In genomic region chr17:76148015-76148326, GRCh38 we compare ENCODE assay signal across 13 cellular contexts. TPM values are rescaled to one million over a fixed set of nuclear protein-coding genes. Genes with fewer than 3 reads are reported as not detected.
DNase-seq lines count a peak whose midpoint lies in the region; ATAC-seq and TF ChIP-seq lines count a peak whose summit lies in the region.
"Had no signal": no experiment of that assay in that cellular context is flagged by ENCODE, and none has a peak within 500 bp of the region (broad histone marks: within the 10 kb centered on the region; RNA-seq: fewer than 3 reads in every experiment).

No MANE protein-coding gene starts in this region.

- no peak overlapping the region for H3K4me3 Mint-ChIP-seq in MCF 10A (ENCODE audit: unreplicated experiment)
- H3K4me3 Mint-ChIP-seq in CD8-positive, alpha-beta memory T cell: no peak overlapping the region
- no peak overlapping the region for H3K4me3 Mint-ChIP-seq in type B pancreatic cell

- dilution Hi-C loops in mammary epithelial cell (cut with HindIII; ENCODE audit: low sequenced_read_pairs): no loop called here

- H3K4me2 ChIP-seq in mammary epithelial cell (ENCODE audit: insufficient read depth, low read depth, low read length): no peak overlapping the region

- H3K27ac Mint-ChIP-seq in MCF 10A (ENCODE audit: low read depth, unreplicated experiment) (no peak overlapping the region), type B pancreatic cell (no peak overlapping the region)
- H3K27ac Mint-ChIP-seq in CD8-positive, alpha-beta memory T cell: peak overlapping the region in 5 of 8 donors; percentile 7 to 98 (median 79)

- H3K36me3 ChIP-seq in mammary epithelial cell (ENCODE audit: insufficient read depth, low read length): no peaks in the 10 kb centered on the region
- no peaks in the 10 kb centered on the region for H3K36me3 ChIP-seq in CD8-positive, alpha-beta memory T cell (ENCODE audit: insufficient read depth, low read length)
- H3K36me3 ChIP-seq: SJCRH30 had no signal

- no peaks in the 10 kb centered on the region for H4K20me1 ChIP-seq in mammary epithelial cell (ENCODE audit: insufficient read depth, low read length)

- intact Hi-C loops in MCF 10A (cut with micrococcal nuclease) (no loop called here), mammary epithelial cell (cut with micrococcal nuclease) (no loop called here)

- no peaks in the 10 kb centered on the region for H3K27me3 ChIP-seq in mammary epithelial cell (ENCODE audit: insufficient read depth, low read length)
- H3K27me3 ChIP-seq in CD8-positive, alpha-beta memory T cell (ENCODE audit: insufficient read depth, low read length, poor library complexity, severe bottlenecking): no peaks in the 10 kb centered on the region
- H3K27me3 ChIP-seq: SJCRH30 had no signal

- H3K27me3 Mint-ChIP-seq in MCF 10A (ENCODE audit: insufficient read depth, unreplicated experiment): no peaks in the 10 kb centered on the region
- no peaks in the 10 kb centered on the region for H3K27me3 Mint-ChIP-seq in CD8-positive, alpha-beta memory T cell
- no peaks in the 10 kb centered on the region for H3K27me3 Mint-ChIP-seq in type B pancreatic cell

- POLR2A ChIA-PET in MCF 10A (lab: Yijun Ruan, JAX): no interaction called here
- POLR2A ChIA-PET in CD8-positive, alpha-beta memory T cell (lab: Charles Lee): no interaction called here

- no peaks in the 10 kb centered on the region for H3K9me3 Mint-ChIP-seq in MCF 10A (ENCODE audit: unreplicated experiment)
- no peaks in the 10 kb centered on the region for H3K9me3 Mint-ChIP-seq in CD8-positive, alpha-beta memory T cell
- H3K9me3 Mint-ChIP-seq in type B pancreatic cell: no peaks in the 10 kb centered on the region

- DNase-seq in MCF 10A (ENCODE audit: unreplicated experiment) (no peak), mammary epithelial cell (no peak), type B pancreatic cell (ENCODE audit: extremely low spot score, unreplicated experiment) (no peak), EL (no peak), Ammon's horn (ENCODE audit: low spot score) (no peak)
- no peak for DNase-seq in CD8-positive, alpha-beta memory T cell
- DNase-seq: KG1, NCI-H1417 treated with DMSO at 0.1 percent for 48 hours, NCI-H187 treated with DMSO at 0.1 percent for 48 hours had no signal

- BruUV-seq in MCF 10A (replicated peaks; lab: Mats Ljungman, UMichigan) (no TSS peak), mammary epithelial cell (replicated peaks; lab: Mats Ljungman, UMichigan) (no TSS peak)

- CTCF ChIA-PET in MCF 10A (lab: Yijun Ruan, JAX): interaction anchor here (0.6 to 4.4 kb wide), 4 partner anchors 34 to 518 kb away, joined by 3 to 18 read pairs (median 4); no protein-coding TSS in a partner anchor
- CTCF ChIA-PET in mammary epithelial cell (lab: Charles Lee; ENCODE audit: low non-redundant PET): no interaction called here
- CTCF ChIA-PET in CD8-positive, alpha-beta memory T cell (lab: Charles Lee): interaction anchor here (1.4 kb wide), 1 partner anchor 32 kb away, joined by 3 read pairs; no protein-coding TSS in a partner anchor

- no peaks in the 10 kb centered on the region for H3K4me1 ChIP-seq in mammary epithelial cell (ENCODE audit: insufficient read depth, low read length)
- peaks cover 64% of the 10 kb centered on the region for H3K4me1 ChIP-seq in CD8-positive, alpha-beta memory T cell (ENCODE audit: insufficient read depth, low read length)

- TF ChIP-seq CTCF in MCF 10A (IDR thresholded peaks at IDR 0.05; ENCODE audit: unreplicated experiment): peak; percentile 14
- no peak for TF ChIP-seq CTCF in mammary epithelial cell (conservative IDR thresholded peaks at IDR 0.05 in 1 of 2, IDR thresholded peaks at IDR 0.05 in 1 of 2; ENCODE audit: extremely low read depth in 1 of 2, insufficient read depth in 1 of 2, low read depth in 1 of 2, low read length in 2 of 2)
- peak; percentile 45 for TF ChIP-seq CTCF in VCaP (conservative IDR thresholded peaks at IDR 0.05)
- peak; percentile 28 for TF ChIP-seq CTCF in type B pancreatic cell (conservative IDR thresholded peaks at IDR 0.05)

- no peak overlapping the region for H3K27ac ChIP-seq in mammary epithelial cell (ENCODE audit: insufficient read depth, low read depth, low read length)
- no peak overlapping the region for H3K27ac ChIP-seq in CD8-positive, alpha-beta memory T cell (ENCODE audit: low read depth, low read length)
- H3K27ac ChIP-seq in VCaP: no peak overlapping the region; the same call in 1 of the 2 replicates
- H3K27ac ChIP-seq: SJCRH30 had no signal

- in situ Hi-C loops in mammary epithelial cell (cut with MboI; ENCODE audit: low sequenced_read_pairs in 2 of 2): no loop called here

- H3K4me1 Mint-ChIP-seq in MCF 10A (ENCODE audit: insufficient read depth, unreplicated experiment) (no peaks in the 10 kb centered on the region), type B pancreatic cell (ENCODE audit: unreplicated experiment) (peaks cover 16% of the 10 kb centered on the region)
- peaks cover 63 to 76% (median 64%) of the 10 kb centered on the region in 3 donors for H3K4me1 Mint-ChIP-seq in CD8-positive, alpha-beta memory T cell

- H3K79me2 ChIP-seq in mammary epithelial cell (ENCODE audit: insufficient read depth, low read length): no peaks in the 10 kb centered on the region

- H3K9me3 ChIP-seq in mammary epithelial cell (replicated peaks; ENCODE audit: insufficient read depth, low read length): no peaks in the 10 kb centered on the region
- H3K9me3 ChIP-seq in CD8-positive, alpha-beta memory T cell (ENCODE audit: low read length): no peaks in the 10 kb centered on the region
- H3K9me3 ChIP-seq: SJCRH30 had no signal

- no peak for ATAC-seq in GM21528 (IDR thresholded peaks at IDR 0.05; ENCODE audit: low FRiP score, unreplicated experiment)
- ATAC-seq: HepG2 had no signal

- H3K36me3 Mint-ChIP-seq in MCF 10A (ENCODE audit: insufficient read depth, unreplicated experiment) (no peaks in the 10 kb centered on the region), type B pancreatic cell (no peaks in the 10 kb centered on the region)
- H3K36me3 Mint-ChIP-seq in CD8-positive, alpha-beta memory T cell: peaks cover 0 to 28% (median 10%) of the 10 kb centered on the region in 3 donors

- no CpG with 5 or more reads among the region's 1 CpG for WGBS in mammary epithelial cell (ENCODE audit: low coverage, missing lambda C conversion rate)

- no peak overlapping the region for H3K9ac ChIP-seq in mammary epithelial cell (ENCODE audit: insufficient read depth, low read length)

- no peak overlapping the region for H3K4me3 ChIP-seq in mammary epithelial cell (replicated peaks in 1 of 3; ENCODE audit: insufficient read depth in 1 of 3, low read depth in 2 of 3, low read length in 3 of 3)
- H3K4me3 ChIP-seq in CD8-positive, alpha-beta memory T cell (ENCODE audit: low read length): no peak overlapping the region
- H3K4me3 ChIP-seq: SJCRH30 had no signal

- no peak overlapping the region for H2AFZ ChIP-seq in mammary epithelial cell (ENCODE audit: low read depth, low read length)

RNA-seq across cellular contexts. Expression of gene FOXJ1, which starts 6.9 kb away (rescaled TPM):
- total RNA-seq in MCF 10A (2022) (not detected in 2 replicates), mammary epithelial cell (not detected), type B pancreatic cell (ENCODE audit: low replicate concordance) (5.3 and 18.2 TPM in 2 replicates)
- polyA plus RNA-seq in mammary epithelial cell: not detected
- polyA minus RNA-seq in mammary epithelial cell: not detected
- total RNA-seq in CD8-positive, alpha-beta memory T cell: under 1 TPM; 0.64 to 0.94 TPM
- polyA plus RNA-seq in CD8-positive, alpha-beta memory T cell: 0.68 TPM

RNA-seq across cellular contexts. Expression of gene EXOC7, which starts 44.4 kb away (rescaled TPM):
- total RNA-seq in MCF 10A (2022) (80.8 and 106 TPM in 2 replicates), mammary epithelial cell (100 to 1,000 TPM; 102 to 111 TPM), type B pancreatic cell (ENCODE audit: low replicate concordance) (171 and 201 TPM in 2 replicates)
- polyA plus RNA-seq in mammary epithelial cell: 55.8 TPM
- polyA minus RNA-seq in mammary epithelial cell: 98.8 TPM
- 100 to 1,000 TPM; 105 to 109 TPM for total RNA-seq in CD8-positive, alpha-beta memory T cell
- polyA plus RNA-seq in CD8-positive, alpha-beta memory T cell: 69.3 TPM

Comparison
In these comparisons a context has a peak if more than half of its experiments do, and no peak if none do; other contexts are left out.
1. CTCF ChIP-seq: peak in MCF 10A (single experiment), VCaP (single experiment) and type B pancreatic cell (single experiment); none in mammary epithelial cell (0 of 2).
2. H3K27ac Mint-ChIP-seq: peak in CD8-positive, alpha-beta memory T cell (5 of 8); none in MCF 10A (single experiment) and type B pancreatic cell (single experiment).